15 cellular contexts compared by ENCODE assay signal in genomic region chr7:13115829-13116228, GRCh38.
"Had no signal": no experiment of that assay in that cellular context is flagged by ENCODE, and none has a peak within 500 bp of the region (broad histone marks: within the 10 kb centered on the region; RNA-seq: fewer than 3 reads in every experiment).

No MANE protein-coding gene starts in this region.

- H3K9me3 ChIP-seq: body of pancreas, ovary, sigmoid colon, thyroid gland had no signal

- H3K36me3 ChIP-seq: ovary, sigmoid colon, thyroid gland had no signal

- H3K27me3 ChIP-seq: body of pancreas, ovary, sigmoid colon, thyroid gland had no signal

- H3K4me1 ChIP-seq: sigmoid colon, thyroid gland had no signal

- DNase-seq: activated B cell treated with CpG ODN at 0.5 μM for 24 hours; activated CD4-positive, alpha-beta memory T cell treated with anti-CD3 and anti-CD28 coated beads for 36 hours; activated CD4-positive, alpha-beta T cell treated with anti-CD3 and anti-CD28 coated beads for 4 hours; amygdala; body of pancreas; foreskin melanocyte; glutamatergic neuron; hypothalamus; naive B cell; ovary; sigmoid colon; stimulated activated naive CD4-positive, alpha-beta T cell; T-cell; thyroid gland had no signal

- H3K27ac ChIP-seq: body of pancreas, epithelial cell of prostate, ovary, sigmoid colon, thyroid gland had no signal

- H3K4me3 ChIP-seq: body of pancreas, ovary, sigmoid colon, thyroid gland had no signal
